Comparison of ENCODE assay signal across 7 cellular contexts in genomic region chr2:96874099-96874831, GRCh38. TPM values are rescaled to one million over a fixed set of nuclear protein-coding genes. Genes with fewer than 3 reads are reported as not detected.
DNase-seq lines count a peak whose midpoint lies in the region; ATAC-seq and TF ChIP-seq lines count a peak whose summit lies in the region.

No MANE protein-coding gene starts in this region.

- CTCF ChIA-PET in HCT116 (lab: Charles Lee) = interaction anchor here (1.1 to 1.7 kb wide), 2 partner anchors 16 to 77 kb away, joined by 4 to 6 read pairs; partner anchors contain the start of gene ANKRD39

- no peaks in the 10 kb centered on the region for H3K36me3 Mint-ChIP-seq in activated naive CD8-positive, alpha-beta T cell treated with anti-CD3 and anti-CD28 coated beads, Interleukin-2, amount 50 U/mL, for 24 hours (ENCODE audit: low read depth)

- TF ChIP-seq POLR2A in HCT116 (IDR thresholded peaks at IDR 0.05; ENCODE audit: borderline replicate concordance, extremely low read depth, insufficient read depth, insufficient read length) = no peak
- no peak for TF ChIP-seq POLR2A in sigmoid colon (IDR thresholded peaks at IDR 0.05)

- H3K9me3 Mint-ChIP-seq in activated naive CD8-positive, alpha-beta T cell treated with anti-CD3 and anti-CD28 coated beads, Interleukin-2, amount 50 U/mL, for 24 hours = no peaks in the 10 kb centered on the region

- peak overlapping the region; percentile 2 for H3K4me2 ChIP-seq in HCT116 (ENCODE audit: low read length)

- no peak for TF ChIP-seq EP300 in sigmoid colon (IDR thresholded peaks at IDR 0.05)

- H3K27me3 ChIP-seq in HCT116 (ENCODE audit: insufficient read depth, low read length) (no peaks in the 10 kb centered on the region), sigmoid colon (no peaks in the 10 kb centered on the region)

- intact Hi-C loops in HCT116 (cut with micrococcal nuclease) (no loop called here), sigmoid colon (cut with DNase I) (no loop called here)

- H3K9me3 ChIP-seq in HCT116 (ENCODE audit: control insufficient read depth in 1 of 2, insufficient read depth in 1 of 2, low read depth in 1 of 2, low read length in 2 of 2) (no peaks in the 10 kb centered on the region), sigmoid colon (no peaks in the 10 kb centered on the region)

- H3K79me2 ChIP-seq in HCT116 (ENCODE audit: insufficient read depth, low read length) = no peaks in the 10 kb centered on the region

- BruUV-seq in HCT116 (replicated peaks; lab: Mats Ljungman, UMichigan) = no TSS peak

- peaks cover 6% of the 10 kb centered on the region for H3K27me3 Mint-ChIP-seq in activated naive CD8-positive, alpha-beta T cell treated with anti-CD3 and anti-CD28 coated beads, Interleukin-2, amount 50 U/mL, for 24 hours

- H3K36me3 ChIP-seq in HCT116 (ENCODE audit: control insufficient read depth in 1 of 2, insufficient read depth in 2 of 2, low read length in 2 of 2) = no peaks in the 10 kb centered on the region
- no peaks in the 10 kb centered on the region for H3K36me3 ChIP-seq in sigmoid colon

- H3K27ac ChIP-seq in HCT116 (ENCODE audit: low read depth, low read length) (no peak overlapping the region), sigmoid colon (peak overlapping the region; percentile 6 to 100 (median 54))

- POLR2A ChIA-PET in HCT116 (lab: Charles Lee) = no interaction called here

- H4K20me1 ChIP-seq in HCT116 (ENCODE audit: insufficient read depth) = no peaks in the 10 kb centered on the region

- no peak overlapping the region for H3K9ac ChIP-seq in HCT116 (ENCODE audit: low read length)

- WGBS in sigmoid colon, 2 donors = 44 to 53% methylated on average over 19 of the region's 19 CpGs

- RAD21 ChIA-PET in HCT116 (lab: Charles Lee; ENCODE audit: low non-redundant PET in 1 of 2, low total read pairs in 2 of 2, uncharacterized antibody in 2 of 2, unreplicated experiment in 2 of 2) = no interaction called here

- no peak overlapping the region for H3K4me3 ChIP-seq in HCT116 (replicated peaks in 1 of 2; ENCODE audit: low read depth in 1 of 2, low read length in 2 of 2)
- no peak overlapping the region for H3K4me3 ChIP-seq in sigmoid colon

- DNase-seq in HCT116 (ENCODE audit: low read depth, low spot score) (no peak), sigmoid colon (no peak), dedifferentiated amniotic fluid mesenchymal stem cell (ENCODE audit: extremely low spot score) (no peak), activated gamma-delta T cell (lab: John Stamatoyannopoulos, UW) (no peak)
- DNase-seq in activated naive CD8-positive, alpha-beta T cell treated with anti-CD3 and anti-CD28 coated beads, Interleukin-2, amount 50 U/mL, for 24 hours = peak; percentile 42
- DNase-seq in NK-92 treated with Interleukin-12 subunit alpha and Interleukin-12 subunit beta, amount 100 ng/mL, for 24 hours (lab: John Stamatoyannopoulos, UW) = no peak

- H3K4me1 ChIP-seq in HCT116 (ENCODE audit: control insufficient read depth in 1 of 2, insufficient read depth in 2 of 2, low read length in 2 of 2) (peaks cover 24 to 47% of the 10 kb centered on the region in 2 experiments), sigmoid colon (peaks cover 0 to 42% (median 33%) of the 10 kb centered on the region in 4 donors)

- H3K9me2 ChIP-seq in HCT116 (ENCODE audit: insufficient read depth) = no peaks in the 10 kb centered on the region

- no peak for TF ChIP-seq CTCF in HCT116 (IDR thresholded peaks at IDR 0.05 in 2 of 3, conservative IDR thresholded peaks at IDR 0.05 in 1 of 3; ENCODE audit: borderline replicate concordance in 1 of 3, insufficient read depth in 1 of 3, low read depth in 2 of 3, low read length in 2 of 3)
- TF ChIP-seq CTCF in sigmoid colon (IDR thresholded peaks at IDR 0.05) = no peak

- no peak overlapping the region for H3K4me3 Mint-ChIP-seq in activated naive CD8-positive, alpha-beta T cell treated with anti-CD3 and anti-CD28 coated beads, Interleukin-2, amount 50 U/mL, for 24 hours

- ATAC-seq in GM18870 (IDR thresholded peaks at IDR 0.05; ENCODE audit: unreplicated experiment) (peak; percentile 67), HCT116 (no peak)
- peak; percentile 71 for ATAC-seq in activated naive CD8-positive, alpha-beta T cell treated with anti-CD3 and anti-CD28 coated beads, Interleukin-2, amount 50 U/mL, for 24 hours

- no peak overlapping the region for H2AFZ ChIP-seq in HCT116 (ENCODE audit: low read depth, low read length, poor library complexity, severe bottlenecking)

- peak overlapping the region; percentile 83 for H3K27ac Mint-ChIP-seq in activated naive CD8-positive, alpha-beta T cell treated with anti-CD3 and anti-CD28 coated beads, Interleukin-2, amount 50 U/mL, for 24 hours

- TF ChIP-seq RAD21 in HCT116 (IDR thresholded peaks at IDR 0.05; ENCODE audit: low read depth) = no peak

- H3K4me1 Mint-ChIP-seq in activated naive CD8-positive, alpha-beta T cell treated with anti-CD3 and anti-CD28 coated beads, Interleukin-2, amount 50 U/mL, for 24 hours = peaks cover 49% of the 10 kb centered on the region

TF ChIP-seq in HCT116, 20 proteins besides CTCF, POLR2A, EP300 and RAD21:
- TF ChIP-seq SP1 (IDR thresholded peaks at IDR 0.05; ENCODE audit: low read depth) (no peak), MAX (IDR thresholded peaks at IDR 0.05) (no peak), ZFX (IDR thresholded peaks at IDR 0.05) (no peak), SIN3A (IDR thresholded peaks at IDR 0.05; ENCODE audit: low read depth) (no peak), YY1 (IDR thresholded peaks at IDR 0.05; ENCODE audit: extremely low read depth, insufficient replicate concordance, low read depth, low read length) (no peak), EGR1 (IDR thresholded peaks at IDR 0.05; ENCODE audit: low read depth) (no peak)
- TF ChIP-seq, protein P1, sequence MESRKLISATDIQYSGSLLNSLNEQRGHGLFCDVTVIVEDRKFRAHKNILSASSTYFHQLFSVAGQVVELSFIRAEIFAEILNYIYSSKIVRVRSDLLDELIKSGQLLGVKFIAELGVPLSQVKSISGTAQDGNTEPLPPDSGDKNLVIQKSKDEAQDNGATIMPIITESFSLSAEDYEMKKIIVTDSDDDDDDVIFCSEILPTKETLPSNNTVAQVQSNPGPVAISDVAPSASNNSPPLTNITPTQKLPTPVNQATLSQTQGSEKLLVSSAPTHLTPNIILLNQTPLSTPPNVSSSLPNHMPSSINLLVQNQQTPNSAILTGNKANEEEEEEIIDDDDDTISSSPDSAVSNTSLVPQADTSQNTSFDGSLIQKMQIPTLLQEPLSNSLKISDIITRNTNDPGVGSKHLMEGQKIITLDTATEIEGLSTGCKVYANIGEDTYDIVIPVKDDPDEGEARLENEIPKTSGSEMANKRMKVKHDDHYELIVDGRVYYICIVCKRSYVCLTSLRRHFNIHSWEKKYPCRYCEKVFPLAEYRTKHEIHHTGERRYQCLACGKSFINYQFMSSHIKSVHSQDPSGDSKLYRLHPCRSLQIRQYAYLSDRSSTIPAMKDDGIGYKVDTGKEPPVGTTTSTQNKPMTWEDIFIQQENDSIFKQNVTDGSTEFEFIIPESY (IDR thresholded peaks at IDR 0.05; ENCODE audit: extremely low read depth, insufficient replicate concordance, low read length) = no peak
- TF ChIP-seq, protein P2, sequence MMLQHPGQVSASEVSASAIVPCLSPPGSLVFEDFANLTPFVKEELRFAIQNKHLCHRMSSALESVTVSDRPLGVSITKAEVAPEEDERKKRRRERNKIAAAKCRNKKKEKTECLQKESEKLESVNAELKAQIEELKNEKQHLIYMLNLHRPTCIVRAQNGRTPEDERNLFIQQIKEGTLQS (IDR thresholded peaks at IDR 0.05) = no peak
TF ChIP-seq in HCT116: peak in this region for 0.

RNA-seq across cellular contexts. Expression of gene SEMA4C, which starts 4.4 kb away (rescaled TPM):
- total RNA-seq in HCT116 (2021; ENCODE audit: unreplicated experiment) (25.4 TPM), sigmoid colon (10 to 100 TPM; 57.1 to 90.1 (median 68.9) TPM)
- 24.7 and 27.8 TPM in 2 replicates for polyA plus RNA-seq in HCT116 (2012)
- polyA plus RNA-seq in sigmoid colon = 10 to 100 TPM in 1 of 3 donors, 1 to 10 TPM in 2; 3.6 to 21.3 (median 7.9) TPM

RNA-seq across cellular contexts. Expression of gene ANKRD39, which starts 16.4 kb away (rescaled TPM):
- total RNA-seq in HCT116 (2021; ENCODE audit: unreplicated experiment) (24.2 TPM), sigmoid colon (10 to 100 TPM; 11.4 to 34.1 (median 26.1) TPM)
- polyA plus RNA-seq in HCT116 (2012) = 29.8 and 31.9 TPM in 2 replicates
- 10 to 100 TPM; 12.5 to 14.8 (median 12.6) TPM for polyA plus RNA-seq in sigmoid colon

RNA-seq across cellular contexts. Expression of gene ANKRD23, which starts 30.4 kb away (rescaled TPM):
- total RNA-seq in HCT116 (2021; ENCODE audit: unreplicated experiment) (1.4 TPM), sigmoid colon (1 to 10 TPM; 1.8 to 5.5 (median 4.2) TPM)
- 1.2 and 1.5 TPM in 2 replicates for polyA plus RNA-seq in HCT116 (2012)
- polyA plus RNA-seq in sigmoid colon = 1 to 10 TPM in 1 of 3 donors, under 1 TPM in 1, not detected in 1; 0.69 to 4.2 TPM

RNA-seq across cellular contexts. Expression of gene CNNM3, which starts 58.2 kb away (rescaled TPM):
- total RNA-seq in HCT116 (2021; ENCODE audit: unreplicated experiment) = 31.1 TPM
- polyA plus RNA-seq in HCT116 (2012) = 14.5 and 19.4 TPM in 2 replicates
- 10 to 100 TPM in 3 of 4 donors, 1 to 10 TPM in 1; 8.9 to 16.6 (median 11.8) TPM for total RNA-seq in sigmoid colon
- polyA plus RNA-seq in sigmoid colon = 10 to 100 TPM in 1 of 3 donors, 1 to 10 TPM in 2; 1.2 to 11.9 (median 1.2) TPM
